1 cellular context compared by ENCODE assay signal in the genomic region with DNA sequence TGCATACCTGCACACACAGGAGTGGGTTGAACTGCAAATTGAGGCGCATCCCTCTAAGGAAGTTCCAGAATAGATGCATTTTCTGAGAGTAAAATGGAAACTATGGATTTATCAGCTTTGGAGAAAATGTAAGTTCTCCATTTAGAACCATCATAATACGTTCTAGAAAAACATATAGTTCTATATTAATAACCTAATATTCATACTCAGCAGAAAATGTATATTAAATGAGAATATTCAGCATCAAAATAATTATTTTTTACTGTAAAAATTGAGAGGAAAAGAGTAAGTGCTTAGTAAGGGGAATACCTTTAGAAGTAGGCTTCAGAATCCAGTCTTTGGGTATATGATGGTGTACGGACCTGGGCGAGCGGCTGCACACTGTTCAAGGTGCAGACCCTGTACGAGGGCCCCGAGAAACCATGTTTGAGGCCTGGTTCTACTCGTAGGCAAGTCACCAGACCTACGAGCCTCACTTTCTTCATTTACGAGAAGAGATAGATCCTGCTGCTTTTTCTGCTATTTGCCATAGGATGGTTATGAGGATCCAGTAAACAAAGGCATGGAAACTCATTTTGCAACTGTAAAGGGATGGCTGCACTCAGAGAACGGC.
TF ChIP-seq lines count a peak whose summit lies in the region.

No MANE protein-coding gene starts in this region.

TF ChIP-seq in K562, 482 proteins besides CTCF, POLR2A, EP300 and RAD21:
- TF ChIP-seq CBX8 (IDR thresholded peaks at IDR 0.05; ENCODE audit: borderline replicate concordance, extremely low read depth, low read depth, low read length, poor library complexity, severe bottlenecking), result peak; percentile 30
- TF ChIP-seq C11orf30 (IDR thresholded peaks at IDR 0.05; ENCODE audit: low read depth), result peak; percentile 62
- TF ChIP-seq MAFG (tag; conservative IDR thresholded peaks at IDR 0.05), result peak; percentile 51
- TF ChIP-seq, protein P1, sequence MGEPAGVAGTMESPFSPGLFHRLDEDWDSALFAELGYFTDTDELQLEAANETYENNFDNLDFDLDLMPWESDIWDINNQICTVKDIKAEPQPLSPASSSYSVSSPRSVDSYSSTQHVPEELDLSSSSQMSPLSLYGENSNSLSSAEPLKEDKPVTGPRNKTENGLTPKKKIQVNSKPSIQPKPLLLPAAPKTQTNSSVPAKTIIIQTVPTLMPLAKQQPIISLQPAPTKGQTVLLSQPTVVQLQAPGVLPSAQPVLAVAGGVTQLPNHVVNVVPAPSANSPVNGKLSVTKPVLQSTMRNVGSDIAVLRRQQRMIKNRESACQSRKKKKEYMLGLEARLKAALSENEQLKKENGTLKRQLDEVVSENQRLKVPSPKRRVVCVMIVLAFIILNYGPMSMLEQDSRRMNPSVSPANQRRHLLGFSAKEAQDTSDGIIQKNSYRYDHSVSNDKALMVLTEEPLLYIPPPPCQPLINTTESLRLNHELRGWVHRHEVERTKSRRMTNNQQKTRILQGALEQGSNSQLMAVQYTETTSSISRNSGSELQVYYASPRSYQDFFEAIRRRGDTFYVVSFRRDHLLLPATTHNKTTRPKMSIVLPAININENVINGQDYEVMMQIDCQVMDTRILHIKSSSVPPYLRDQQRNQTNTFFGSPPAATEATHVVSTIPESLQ (CRISPR knock-in tag; IDR thresholded peaks at IDR 0.05), result no peak
- TF ChIP-seq CBX2 (IDR thresholded peaks at IDR 0.05; ENCODE audit: insufficient read depth, low read length, poor library complexity, severe bottlenecking), result peak; percentile 56
- TF ChIP-seq ZNF316 (IDR thresholded peaks at IDR 0.05), result peak; percentile 84
- no peak for TF ChIP-seq CBFA2T3 (IDR thresholded peaks at IDR 0.05)
- TF ChIP-seq, protein P2, sequence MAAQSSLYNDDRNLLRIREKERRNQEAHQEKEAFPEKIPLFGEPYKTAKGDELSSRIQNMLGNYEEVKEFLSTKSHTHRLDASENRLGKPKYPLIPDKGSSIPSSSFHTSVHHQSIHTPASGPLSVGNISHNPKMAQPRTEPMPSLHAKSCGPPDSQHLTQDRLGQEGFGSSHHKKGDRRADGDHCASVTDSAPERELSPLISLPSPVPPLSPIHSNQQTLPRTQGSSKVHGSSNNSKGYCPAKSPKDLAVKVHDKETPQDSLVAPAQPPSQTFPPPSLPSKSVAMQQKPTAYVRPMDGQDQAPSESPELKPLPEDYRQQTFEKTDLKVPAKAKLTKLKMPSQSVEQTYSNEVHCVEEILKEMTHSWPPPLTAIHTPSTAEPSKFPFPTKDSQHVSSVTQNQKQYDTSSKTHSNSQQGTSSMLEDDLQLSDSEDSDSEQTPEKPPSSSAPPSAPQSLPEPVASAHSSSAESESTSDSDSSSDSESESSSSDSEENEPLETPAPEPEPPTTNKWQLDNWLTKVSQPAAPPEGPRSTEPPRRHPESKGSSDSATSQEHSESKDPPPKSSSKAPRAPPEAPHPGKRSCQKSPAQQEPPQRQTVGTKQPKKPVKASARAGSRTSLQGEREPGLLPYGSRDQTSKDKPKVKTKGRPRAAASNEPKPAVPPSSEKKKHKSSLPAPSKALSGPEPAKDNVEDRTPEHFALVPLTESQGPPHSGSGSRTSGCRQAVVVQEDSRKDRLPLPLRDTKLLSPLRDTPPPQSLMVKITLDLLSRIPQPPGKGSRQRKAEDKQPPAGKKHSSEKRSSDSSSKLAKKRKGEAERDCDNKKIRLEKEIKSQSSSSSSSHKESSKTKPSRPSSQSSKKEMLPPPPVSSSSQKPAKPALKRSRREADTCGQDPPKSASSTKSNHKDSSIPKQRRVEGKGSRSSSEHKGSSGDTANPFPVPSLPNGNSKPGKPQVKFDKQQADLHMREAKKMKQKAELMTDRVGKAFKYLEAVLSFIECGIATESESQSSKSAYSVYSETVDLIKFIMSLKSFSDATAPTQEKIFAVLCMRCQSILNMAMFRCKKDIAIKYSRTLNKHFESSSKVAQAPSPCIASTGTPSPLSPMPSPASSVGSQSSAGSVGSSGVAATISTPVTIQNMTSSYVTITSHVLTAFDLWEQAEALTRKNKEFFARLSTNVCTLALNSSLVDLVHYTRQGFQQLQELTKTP (IDR thresholded peaks at IDR 0.05; ENCODE audit: low read depth in 1 of 2, partially characterized antibody in 2 of 2), result no peak
